ENCODE assay signal across 27 cellular contexts in genomic region chr3:172080503-172080902, GRCh38.
"Had no signal": no experiment of that assay in that cellular context is flagged by ENCODE, and none has a peak within 500 bp of the region (broad histone marks: within the 10 kb centered on the region; RNA-seq: fewer than 3 reads in every experiment).

No MANE protein-coding gene starts in this region.

- H3K4me3 ChIP-seq: body of pancreas, colonic mucosa, lung, skin epidermis, suprapubic skin, transverse colon, uterus had no signal

- DNase-seq: activated CD4-positive, alpha-beta memory T cell treated with anti-CD3 and anti-CD28 coated beads, Interleukin-2, amount 10 ng/mL, durations not matched to agents 7 days and 5 days; activated CD4-positive, alpha-beta T cell treated with anti-CD3 and anti-CD28 coated beads for 4 hours; activated CD8-positive, alpha-beta memory T cell treated with anti-CD3 and anti-CD28 coated beads, Interleukin-2, amount 10 ng/mL, durations not matched to agents 7 days and 5 days; activated naive CD4-positive, alpha-beta T cell; activated naive CD8-positive, alpha-beta T cell treated with anti-CD3 and anti-CD28 coated beads for 36 hours; amniotic stem cell; body of pancreas; caudate nucleus; colonic mucosa; endodermal cell; foreskin melanocyte; glutamatergic neuron; hippocampal formation; left colon; naive B cell; posterior cingulate gyrus; stimulated activated CD4-positive, alpha-beta T cell treated with anti-CD3 and anti-CD28 coated beads, Interleukin-15, amount 100 ng/mL, for 24 hours; stimulated activated CD4-positive, alpha-beta T cell treated with anti-CD3 and anti-CD28 coated beads, Interleukin-4, amount 100 ng/mL, for 1 hour; stimulated activated naive CD8-positive, alpha-beta T cell treated with anti-CD3 and anti-CD28 coated beads, Interleukin-15, amount 100 ng/mL, for 72 hours; transverse colon; uterus had no signal

- H3K4me3 Mint-ChIP-seq: activated CD4-positive, alpha-beta memory T cell treated with anti-CD3 and anti-CD28 coated beads, Interleukin-2, amount 10 ng/mL, durations not matched to agents 7 days and 5 days; activated CD8-positive, alpha-beta memory T cell treated with anti-CD3 and anti-CD28 coated beads, Interleukin-2, amount 10 ng/mL, durations not matched to agents 7 days and 5 days; activated naive CD8-positive, alpha-beta T cell treated with anti-CD3 and anti-CD28 coated beads for 36 hours; activated T-helper 17 cell treated with anti-CD3 and anti-CD28 coated beads, Interleukin-2, amount 50 U/mL, for 72 hours; endodermal cell; naive B cell; stimulated activated naive CD8-positive, alpha-beta T cell treated with anti-CD3 and anti-CD28 coated beads, Interleukin-15, amount 100 ng/mL, for 72 hours; T-helper 2 cell treated with Interferon-gamma antibody and Interleukin-4, amounts not matched to agents 5 μg/mL and 100 μg/mL, for 36 hours; WTC11 had no signal

- H3K9me3 Mint-ChIP-seq: activated CD4-positive, alpha-beta memory T cell treated with anti-CD3 and anti-CD28 coated beads, Interleukin-2, amount 10 ng/mL, durations not matched to agents 7 days and 5 days; activated naive CD8-positive, alpha-beta T cell treated with anti-CD3 and anti-CD28 coated beads for 36 hours; activated T-helper 17 cell treated with anti-CD3 and anti-CD28 coated beads, Interleukin-2, amount 50 U/mL, for 72 hours; naive B cell; stimulated activated naive CD8-positive, alpha-beta T cell treated with anti-CD3 and anti-CD28 coated beads, Interleukin-15, amount 100 ng/mL, for 72 hours; T-helper 2 cell treated with Interferon-gamma antibody and Interleukin-4, amounts not matched to agents 5 μg/mL and 100 μg/mL, for 36 hours had no signal

- H3K36me3 Mint-ChIP-seq: naive B cell had no signal

- H3K36me3 ChIP-seq: colonic mucosa, suprapubic skin, transverse colon, uterus had no signal

- H3K4me1 ChIP-seq: colonic mucosa had no signal

- H3K27ac ChIP-seq: colonic mucosa, skin epidermis, suprapubic skin, uterus had no signal

- H3K9me3 ChIP-seq: body of pancreas, colonic mucosa, suprapubic skin, transverse colon, uterus had no signal

- ATAC-seq: activated CD8-positive, alpha-beta memory T cell treated with anti-CD3 and anti-CD28 coated beads, Interleukin-2, amount 10 ng/mL, durations not matched to agents 7 days and 5 days; activated T-helper 17 cell treated with anti-CD3 and anti-CD28 coated beads, Interleukin-2, amount 50 U/mL, for 72 hours; body of pancreas; left colon; stimulated activated naive CD8-positive, alpha-beta T cell treated with anti-CD3 and anti-CD28 coated beads, Interleukin-15, amount 100 ng/mL, for 72 hours; WTC11 had no signal

- H3K27ac Mint-ChIP-seq: activated CD4-positive, alpha-beta memory T cell treated with anti-CD3 and anti-CD28 coated beads, Interleukin-2, amount 10 ng/mL, durations not matched to agents 7 days and 5 days; activated CD8-positive, alpha-beta memory T cell treated with anti-CD3 and anti-CD28 coated beads, Interleukin-2, amount 10 ng/mL, durations not matched to agents 7 days and 5 days; activated naive CD8-positive, alpha-beta T cell treated with anti-CD3 and anti-CD28 coated beads for 36 hours; activated T-helper 17 cell treated with anti-CD3 and anti-CD28 coated beads, Interleukin-2, amount 50 U/mL, for 72 hours; endodermal cell; stimulated activated naive CD8-positive, alpha-beta T cell treated with anti-CD3 and anti-CD28 coated beads, Interleukin-15, amount 100 ng/mL, for 72 hours; T-helper 2 cell treated with Interferon-gamma antibody and Interleukin-4, amounts not matched to agents 5 μg/mL and 100 μg/mL, for 36 hours; WTC11 had no signal

- H3K27me3 ChIP-seq: body of pancreas, colonic mucosa, suprapubic skin, transverse colon, uterus had no signal

- H3K4me1 Mint-ChIP-seq: naive B cell had no signal

- H3K27me3 Mint-ChIP-seq: activated CD4-positive, alpha-beta memory T cell treated with anti-CD3 and anti-CD28 coated beads, Interleukin-2, amount 10 ng/mL, durations not matched to agents 7 days and 5 days; activated CD8-positive, alpha-beta memory T cell treated with anti-CD3 and anti-CD28 coated beads, Interleukin-2, amount 10 ng/mL, durations not matched to agents 7 days and 5 days; activated naive CD8-positive, alpha-beta T cell treated with anti-CD3 and anti-CD28 coated beads for 36 hours; activated T-helper 17 cell treated with anti-CD3 and anti-CD28 coated beads, Interleukin-2, amount 50 U/mL, for 72 hours; stimulated activated naive CD8-positive, alpha-beta T cell treated with anti-CD3 and anti-CD28 coated beads, Interleukin-15, amount 100 ng/mL, for 72 hours had no signal
